In genomic region chr21:46458315-46459023, GRCh38 we compare ENCODE assay signal across 1 cellular context.
TF ChIP-seq lines count a peak whose summit lies in the region.

TSS of gene DIP2A (plus strand) at chr21:46458891. CDS start at chr21:46459132, 241 bp downstream.

TF ChIP-seq in HEK293, 187 proteins besides CTCF, POLR2A, EP300 and RAD21 (continued from another document):
- TF ChIP-seq, protein P1, sequence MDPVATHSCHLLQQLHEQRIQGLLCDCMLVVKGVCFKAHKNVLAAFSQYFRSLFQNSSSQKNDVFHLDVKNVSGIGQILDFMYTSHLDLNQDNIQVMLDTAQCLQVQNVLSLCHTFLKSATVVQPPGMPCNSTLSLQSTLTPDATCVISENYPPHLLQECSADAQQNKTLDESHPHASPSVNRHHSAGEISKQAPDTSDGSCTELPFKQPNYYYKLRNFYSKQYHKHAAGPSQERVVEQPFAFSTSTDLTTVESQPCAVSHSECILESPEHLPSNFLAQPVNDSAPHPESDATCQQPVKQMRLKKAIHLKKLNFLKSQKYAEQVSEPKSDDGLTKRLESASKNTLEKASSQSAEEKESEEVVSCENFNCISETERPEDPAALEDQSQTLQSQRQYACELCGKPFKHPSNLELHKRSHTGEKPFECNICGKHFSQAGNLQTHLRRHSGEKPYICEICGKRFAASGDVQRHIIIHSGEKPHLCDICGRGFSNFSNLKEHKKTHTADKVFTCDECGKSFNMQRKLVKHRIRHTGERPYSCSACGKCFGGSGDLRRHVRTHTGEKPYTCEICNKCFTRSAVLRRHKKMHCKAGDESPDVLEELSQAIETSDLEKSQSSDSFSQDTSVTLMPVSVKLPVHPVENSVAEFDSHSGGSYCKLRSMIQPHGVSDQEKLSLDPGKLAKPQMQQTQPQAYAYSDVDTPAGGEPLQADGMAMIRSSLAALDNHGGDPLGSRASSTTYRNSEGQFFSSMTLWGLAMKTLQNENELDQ (tag by site-specific recombination; IDR thresholded peaks at IDR 0.05; ENCODE audit: low read depth) = no peak
- TF ChIP-seq ZSCAN5A (tag by site-specific recombination; IDR thresholded peaks at IDR 0.05) (no peak; the same call in none of the 2 replicates), ZSCAN23 (tag by site-specific recombination; IDR thresholded peaks at IDR 0.05) (no peak), OVOL3 (tag by site-specific recombination; IDR thresholded peaks at IDR 0.05) (no peak), ZNF175 (tag by site-specific recombination; IDR thresholded peaks at IDR 0.05) (no peak), KLF7 (tag by site-specific recombination; IDR thresholded peaks at IDR 0.05; ENCODE audit: borderline replicate concordance) (0 out of 2 replicates have a peak, but pooled peaks have one; percentile 43), GLIS2 (tag by site-specific recombination; IDR thresholded peaks at IDR 0.05) (no peak), ZNF302 (tag by site-specific recombination; IDR thresholded peaks at IDR 0.05; ENCODE audit: low read depth) (no peak), ZEB2 (tag by site-specific recombination; IDR thresholded peaks at IDR 0.05) (peak; percentile 59)
